ENCODE assay signal across 8 cellular contexts in genomic region chr2:96507957-96508520, GRCh38. TPM values are rescaled to one million over a fixed set of nuclear protein-coding genes. Genes with fewer than 3 reads are reported as not detected.
DNase-seq lines count a peak whose midpoint lies in the region; ATAC-seq and TF ChIP-seq lines count a peak whose summit lies in the region.

No MANE protein-coding gene starts in this region.

- no peaks in the 10 kb centered on the region for H3K36me3 ChIP-seq in A673 (ENCODE audit: insufficient read depth, low read length, poor library complexity, severe bottlenecking)
- H3K36me3 ChIP-seq in suprapubic skin, result no peaks in the 10 kb centered on the region

- peak overlapping the region; percentile 43 for H3K4me3 ChIP-seq in A673 (ENCODE audit: low read depth, low read length, poor library complexity, severe bottlenecking)
- H3K4me3 ChIP-seq in fibroblast of villous mesenchyme (ENCODE audit: low read depth, low read length), result peak overlapping the region; percentile 35
- H3K4me3 ChIP-seq in suprapubic skin, result peak overlapping the region; percentile 43

- TF ChIP-seq EP300 in suprapubic skin (IDR thresholded peaks at IDR 0.05), result no peak

- H3K27ac ChIP-seq in A673 (ENCODE audit: low read depth, low read length, poor library complexity, severe bottlenecking) (no peak overlapping the region), suprapubic skin (no peak overlapping the region)

- H3K4me1 ChIP-seq in A673 (ENCODE audit: insufficient read depth, low read length, poor library complexity, severe bottlenecking), result peaks cover 4% of the 10 kb centered on the region
- peaks cover 21% of the 10 kb centered on the region for H3K4me1 ChIP-seq in suprapubic skin

- DNase-seq in A673 (ENCODE audit: low spot score), result peak; percentile 81
- peak; percentile 75 for DNase-seq in HT-29 (ENCODE audit: low spot score)
- peak; percentile 52 for DNase-seq in RKO (ENCODE audit: low spot score)
- DNase-seq in activated T-helper 1 cell treated with Interleukin-2 at 50 U/mL for 16 hours (ENCODE audit: low read depth), result peak; percentile 77
- peak; percentile 36 for DNase-seq in fibroblast of villous mesenchyme (ENCODE audit: low read depth)
- DNase-seq in occipital lobe (lab: John Stamatoyannopoulos, UW), result peak; percentile 32
- DNase-seq in suprapubic skin (ENCODE audit: low spot score in 2 of 2), result peak in 1 of 2 donors; percentile 90

- no peaks in the 10 kb centered on the region for H3K9me3 ChIP-seq in A673 (ENCODE audit: low read depth, low read length, poor library complexity, severe bottlenecking)
- H3K9me3 ChIP-seq in suprapubic skin, result no peaks in the 10 kb centered on the region

- peak; percentile 97 for TF ChIP-seq CTCF in A673 (conservative IDR thresholded peaks at IDR 0.05; ENCODE audit: low read depth, low read length)
- TF ChIP-seq CTCF in fibroblast of villous mesenchyme (IDR thresholded peaks at IDR 0.05; ENCODE audit: insufficient read depth, low read depth, low read length), result peak; percentile 95
- peak; percentile 96 to 100 for TF ChIP-seq CTCF in suprapubic skin (IDR thresholded peaks at IDR 0.05)

- H3K27me3 ChIP-seq in A673 (replicated peaks; ENCODE audit: insufficient read depth, low read depth, low read length, poor library complexity) (no peaks in the 10 kb centered on the region), suprapubic skin (no peaks in the 10 kb centered on the region)

- intact Hi-C loops in A673 (cut with micrococcal nuclease; ENCODE audit: unreplicated experiment), result loop anchor here (2.0 to 5.0 kb wide), 3 partner anchors 201 to 516 kb away; partner anchors contain the start of gene ANKRD36C

- peak; percentile 32 for ATAC-seq in GM18520 (IDR thresholded peaks at IDR 0.05; ENCODE audit: unreplicated experiment)

- POLR2A ChIA-PET in A673 (lab: Charles Lee; ENCODE audit: low non-redundant PET), result no interaction called here

- CTCF ChIA-PET in A673 (lab: Charles Lee), result interaction anchor here (2.0 to 2.2 kb wide), 2 partner anchors 99 to 101 kb away, joined by 11 to 21 read pairs; no protein-coding TSS in a partner anchor

- WGBS in suprapubic skin, result 24% methylated on average over 16 of the region's 38 CpGs

- BruUV-seq in A673 (replicated peaks; lab: Mats Ljungman, UMichigan), result no TSS peak

- no peak for TF ChIP-seq POLR2A in suprapubic skin (IDR thresholded peaks at IDR 0.05)

RNA-seq across cellular contexts. Expression of gene NEURL3, which starts 2.9 kb away (rescaled TPM):
- total RNA-seq in A673 (2021) (not detected in 2 replicates), fibroblast of villous mesenchyme (not detected in 2 replicates), occipital lobe (0.16 TPM), suprapubic skin (1 to 10 TPM in 3 of 4 donors, under 1 TPM in 1; 0.52 to 2.6 (median 1.5) TPM)
- 3.8 and 4.3 TPM in 2 replicates for total RNA-seq in HT-29 (2014; rRNA removed; shearing (Covaris generic))

RNA-seq across cellular contexts. Expression of gene ARID5A, which starts 28.5 kb away (rescaled TPM):
- total RNA-seq in A673 (2021), result 5.7 and 7.3 TPM in 2 replicates
- 2.5 and 3.2 TPM in 2 replicates for total RNA-seq in HT-29 (2014; rRNA removed; shearing (Covaris generic))
- 9.5 and 18.4 TPM in 2 replicates for total RNA-seq in fibroblast of villous mesenchyme
- total RNA-seq in occipital lobe, result 1.2 TPM
- 10 to 100 TPM; 11.4 to 22.4 (median 15.0) TPM for total RNA-seq in suprapubic skin
